19 cellular contexts compared by ENCODE assay signal in the genomic region with DNA sequence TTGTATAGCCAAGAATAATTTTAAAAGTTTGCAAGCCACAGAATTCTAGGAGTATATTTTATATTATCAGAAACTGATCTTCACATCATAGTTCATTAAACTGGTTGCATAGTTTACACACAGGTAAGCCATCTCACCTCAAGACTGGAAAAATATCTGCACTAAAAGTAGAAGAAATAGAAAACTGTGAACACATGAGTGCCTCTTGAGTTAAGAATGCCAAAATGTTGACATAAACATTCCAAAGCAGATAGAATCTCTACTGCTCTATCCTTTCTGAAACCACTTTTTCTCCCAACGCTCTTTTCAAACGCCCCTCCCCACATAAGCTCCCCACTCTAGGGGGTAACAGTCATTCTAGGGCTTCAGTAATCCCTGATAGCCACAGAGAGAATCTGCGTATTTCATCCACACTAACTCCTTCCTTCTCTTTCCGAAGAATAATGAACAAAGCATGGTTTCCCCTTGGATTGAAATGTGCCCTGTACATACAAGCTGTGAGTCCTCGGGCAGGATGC.
"Had no signal": no experiment of that assay in that cellular context is flagged by ENCODE, and none has a peak within 500 bp of the region (broad histone marks: within the 10 kb centered on the region; RNA-seq: fewer than 3 reads in every experiment).

No MANE protein-coding gene starts in this region.

- H3K27me3 ChIP-seq: gastroesophageal sphincter, transverse colon had no signal

- H3K36me3 ChIP-seq: esophagus squamous epithelium, gastroesophageal sphincter, spleen, thoracic aorta, transverse colon had no signal

- H3K27ac Mint-ChIP-seq: immature natural killer cell; naive thymus-derived CD8-positive, alpha-beta T cell; stimulated activated naive B cell treated with anti-CD40 and anti-IgM and Interleukin-4, amounts not matched to agents 10 μg/mL and 1 μg/mL and 100 μg/mL, for 72 hours had no signal

- H3K9me3 ChIP-seq: esophagus squamous epithelium, gastroesophageal sphincter, mucosa of descending colon, thoracic aorta, transverse colon had no signal

- DNase-seq: effector memory CD4-positive, alpha-beta T cell; esophagus squamous epithelium; foreskin fibroblast; glutamatergic neuron; immature natural killer cell; kidney; left colon; mucosa of descending colon; naive thymus-derived CD8-positive, alpha-beta T cell; spleen; stimulated activated CD4-positive, alpha-beta T cell treated with anti-CD3 and anti-CD28 coated beads, Interleukin-15, amount 100 ng/mL, for 24 hours; stimulated activated CD4-positive, alpha-beta T cell treated with anti-CD3 and anti-CD28 coated beads, Interleukin-1b, Interleukin-23, amount 100 ng/mL, for 48 hours; stimulated activated CD4-positive, alpha-beta T cell treated with anti-CD3 and anti-CD28 coated beads, Interleukin-4, amount 100 ng/mL, for 4 hours; stimulated activated naive B cell treated with anti-CD40 and anti-IgM and Interleukin-4, amounts not matched to agents 10 μg/mL and 1 μg/mL and 100 μg/mL, for 72 hours; stimulated activated naive CD8-positive, alpha-beta T cell treated with anti-CD3 and anti-CD28 coated beads, Interleukin-15, amount 100 ng/mL, for 72 hours; transverse colon had no signal

- H3K27ac ChIP-seq: esophagus squamous epithelium, gastroesophageal sphincter, spleen, thoracic aorta, transverse colon had no signal

- ATAC-seq: gastroesophageal sphincter; left colon; mucosa of descending colon; naive thymus-derived CD8-positive, alpha-beta T cell; sciatic nerve; stimulated activated naive B cell treated with anti-CD40 and anti-IgM and Interleukin-4, amounts not matched to agents 10 μg/mL and 1 μg/mL and 100 μg/mL, for 72 hours; stimulated activated naive CD8-positive, alpha-beta T cell treated with anti-CD3 and anti-CD28 coated beads, Interleukin-15, amount 100 ng/mL, for 72 hours had no signal

- H3K4me3 Mint-ChIP-seq: immature natural killer cell; naive thymus-derived CD8-positive, alpha-beta T cell; stimulated activated naive B cell treated with anti-CD40 and anti-IgM and Interleukin-4, amounts not matched to agents 10 μg/mL and 1 μg/mL and 100 μg/mL, for 72 hours; stimulated activated naive CD8-positive, alpha-beta T cell treated with anti-CD3 and anti-CD28 coated beads, Interleukin-15, amount 100 ng/mL, for 72 hours had no signal

- H3K9me3 Mint-ChIP-seq: immature natural killer cell had no signal

- H3K36me3 Mint-ChIP-seq: naive thymus-derived CD8-positive, alpha-beta T cell; stimulated activated naive B cell treated with anti-CD40 and anti-IgM and Interleukin-4, amounts not matched to agents 10 μg/mL and 1 μg/mL and 100 μg/mL, for 72 hours had no signal

- H3K4me1 ChIP-seq: esophagus squamous epithelium, gastroesophageal sphincter, spleen had no signal

- H3K4me1 Mint-ChIP-seq: immature natural killer cell; stimulated activated naive B cell treated with anti-CD40 and anti-IgM and Interleukin-4, amounts not matched to agents 10 μg/mL and 1 μg/mL and 100 μg/mL, for 72 hours; stimulated activated naive CD8-positive, alpha-beta T cell treated with anti-CD3 and anti-CD28 coated beads, Interleukin-15, amount 100 ng/mL, for 72 hours had no signal

- H3K4me3 ChIP-seq: esophagus squamous epithelium, gastroesophageal sphincter, mucosa of descending colon, spleen, thoracic aorta, transverse colon had no signal
